In genomic region chr4:78552398-78553396, GRCh38 we compare ENCODE assay signal across 9 cellular contexts. TPM values are rescaled to one million over a fixed set of nuclear protein-coding genes. Genes with fewer than 3 reads are reported as not detected.
DNase-seq lines count a peak whose midpoint lies in the region; ATAC-seq and TF ChIP-seq lines count a peak whose summit lies in the region.
"Had no signal": no experiment of that assay in that cellular context is flagged by ENCODE, and none has a peak within 500 bp of the region (broad histone marks: within the 10 kb centered on the region; RNA-seq: fewer than 3 reads in every experiment).

No MANE protein-coding gene starts in this region.

- H3K4me1 Mint-ChIP-seq in neural crest cell (peaks cover 4% of the 10 kb centered on the region), glutamatergic neuron (ENCODE audit: low read depth, unreplicated experiment) (no peaks in the 10 kb centered on the region)

- H3K4me3 Mint-ChIP-seq in neural crest cell (peak overlapping the region; percentile 25), glutamatergic neuron (ENCODE audit: unreplicated experiment) (no peak overlapping the region)

- H3K27ac Mint-ChIP-seq in neural crest cell (ENCODE audit: unreplicated experiment) (no peak overlapping the region), glutamatergic neuron (ENCODE audit: unreplicated experiment) (no peak overlapping the region)

- DNase-seq in H4 (ENCODE audit: low spot score): peak; percentile 45
- DNase-seq in NOMO-1 treated with DMSO at 0.1 percent for 48 hours (lab: John Stamatoyannopoulos, UW; ENCODE audit: unreplicated experiment): peak; percentile 50
- peak; percentile 86 for DNase-seq in epithelial cell of esophagus (ENCODE audit: low read depth)
- DNase-seq in neural crest cell (ENCODE audit: low read depth, low spot score): no peak
- no peak for DNase-seq in glutamatergic neuron
- no peak for DNase-seq in putamen (ENCODE audit: low spot score)
- DNase-seq: occipital lobe had no signal

- H3K9me3 Mint-ChIP-seq in neural crest cell (no peaks in the 10 kb centered on the region), glutamatergic neuron (ENCODE audit: unreplicated experiment) (no peaks in the 10 kb centered on the region)

- H3K36me3 Mint-ChIP-seq in neural crest cell (ENCODE audit: low read depth) (no peaks in the 10 kb centered on the region), glutamatergic neuron (ENCODE audit: unreplicated experiment) (no peaks in the 10 kb centered on the region)

- H3K27me3 Mint-ChIP-seq in neural crest cell (ENCODE audit: low read depth) (peaks cover 46% of the 10 kb centered on the region), glutamatergic neuron (ENCODE audit: unreplicated experiment) (no peaks in the 10 kb centered on the region)

- H3K4me3 ChIP-seq in epithelial cell of esophagus (ENCODE audit: low read length): peak overlapping the region; percentile 57

- ATAC-seq in HG03520 (IDR thresholded peaks at IDR 0.05; ENCODE audit: unreplicated experiment) (no peak), GM21723 (IDR thresholded peaks at IDR 0.05; ENCODE audit: unreplicated experiment) (no peak)

- no peak for TF ChIP-seq CTCF in epithelial cell of esophagus (IDR thresholded peaks at IDR 0.05; ENCODE audit: insufficient read depth, low read depth, low read length, missing control alignments)
- no peak for TF ChIP-seq CTCF in neural crest cell (conservative IDR thresholded peaks at IDR 0.05)
- no peak for TF ChIP-seq CTCF in glutamatergic neuron (IDR thresholded peaks at IDR 0.05; ENCODE audit: partially characterized antibody, unreplicated experiment)

RNA-seq across cellular contexts. Expression of gene ANXA3, which starts 1.1 kb away (rescaled TPM):
- 0.35 TPM in 1 of 2 replicates, not detected in the other for total RNA-seq in H4 (2014; rRNA removed; shearing (Covaris generic))
- total RNA-seq in neural crest cell (0.39 TPM in 1 of 2 replicates, not detected in the other), glutamatergic neuron (ENCODE audit: unreplicated experiment) (not detected)

Comparison
In these comparisons a context has a peak if more than half of its experiments do, and no peak if none do; other contexts are left out.
1. DNase-seq: peak in H4 (single experiment), NOMO-1 treated with DMSO at 0.1 percent for 48 hours (single experiment) and epithelial cell of esophagus (single experiment); none in neural crest cell (single experiment), glutamatergic neuron (single experiment) and putamen (single experiment).